In genomic region chr10:101829561-101830315, GRCh38 we compare ENCODE assay signal across 8 cellular contexts. TPM values are rescaled to one million over a fixed set of nuclear protein-coding genes. Genes with fewer than 3 reads are reported as not detected.
DNase-seq lines count a peak whose midpoint lies in the region; ATAC-seq and TF ChIP-seq lines count a peak whose summit lies in the region.

No MANE protein-coding gene starts in this region.

- peak overlapping the region; percentile 70 to 82 for H3K27ac ChIP-seq in breast epithelium

- peaks cover 47% of the 10 kb centered on the region for H3K4me1 Mint-ChIP-seq in T-helper 17 cell

- peak overlapping the region; percentile 41 to 78 (median 62) for H3K4me3 ChIP-seq in breast epithelium

- peak overlapping the region; percentile 97 for H3K27ac Mint-ChIP-seq in T-helper 17 cell

- peak; percentile 53 to 72 (median 67) for DNase-seq in T-helper 17 cell
- DNase-seq in breast epithelium (ENCODE audit: low spot score in 2 of 2): peak; percentile 51 to 64
- DNase-seq in left colon: peak; percentile 60 to 82
- DNase-seq in stimulated activated CD8-positive, alpha-beta memory T cell treated with anti-CD3 and anti-CD28 coated beads, Interleukin-4, amount 100 ng/mL, for 4 hours (ENCODE audit: low read depth in 2 of 2, low spot score in 1 of 2): peak; percentile 33 to 45
- no peak for DNase-seq in SW480 (ENCODE audit: low spot score)
- no peak for DNase-seq in SW 1271 (lab: John Stamatoyannopoulos, UW)

- no peaks in the 10 kb centered on the region for H3K27me3 ChIP-seq in breast epithelium

- intact Hi-C loops in breast epithelium (cut with DNase I; ENCODE audit: low total_unique reads) (no loop called here), left colon (cut with DNase I, micrococcal nuclease) (no loop called here)

- H3K36me3 Mint-ChIP-seq in T-helper 17 cell (ENCODE audit: low read depth): no peaks in the 10 kb centered on the region

- no peaks in the 10 kb centered on the region for H3K27me3 Mint-ChIP-seq in T-helper 17 cell

- no peaks in the 10 kb centered on the region for H3K4me1 ChIP-seq in breast epithelium

- H3K36me3 ChIP-seq in breast epithelium: no peaks in the 10 kb centered on the region

- no peak for TF ChIP-seq POLR2A in breast epithelium (IDR thresholded peaks at IDR 0.05)

- TF ChIP-seq CTCF in breast epithelium (IDR thresholded peaks at IDR 0.05): no peak

- H3K9me3 ChIP-seq in T-helper 17 cell (ENCODE audit: control insufficient read depth, low read length, poor library complexity, severe bottlenecking) (no peaks in the 10 kb centered on the region), breast epithelium (no peaks in the 10 kb centered on the region)

- ATAC-seq in GM18858 (IDR thresholded peaks at IDR 0.05; ENCODE audit: unreplicated experiment) (peak; percentile 4), HG03159 (IDR thresholded peaks at IDR 0.05; ENCODE audit: unreplicated experiment) (peak; percentile 33), T-helper 17 cell (peak; percentile 18), left colon (peak; percentile 13)

- peak overlapping the region; percentile 89 for H3K4me3 Mint-ChIP-seq in T-helper 17 cell

RNA-seq across cellular contexts. Expression of gene OGA, which starts 11.5 kb away (rescaled TPM):
- total RNA-seq in T-helper 17 cell (100 to 1,000 TPM; 411 to 421 TPM), breast epithelium (100 to 1,000 TPM; 169 to 200 (median 181) TPM), left colon (10 to 100 TPM; 81.9 to 83.3 TPM)

RNA-seq across cellular contexts. Expression of gene KCNIP2, which starts 13.9 kb away (rescaled TPM):
- 1 to 10 TPM; 2.9 to 4.1 TPM for total RNA-seq in T-helper 17 cell
- 10 to 100 TPM; 11.9 to 90.4 (median 20.6) TPM for total RNA-seq in breast epithelium
- 1 to 10 TPM; 2.3 to 3.7 TPM for total RNA-seq in left colon

RNA-seq across cellular contexts. Expression of gene NPM3, which starts 46.5 kb away (rescaled TPM):
- total RNA-seq in T-helper 17 cell (10 to 100 TPM; 13.1 to 13.8 TPM), breast epithelium (10 to 100 TPM; 37.3 to 61.0 (median 43.9) TPM), left colon (10 to 100 TPM; 17.9 to 22.1 TPM)

RNA-seq across cellular contexts. Expression of gene FGF8, which starts 53.8 kb away (rescaled TPM):
- total RNA-seq in T-helper 17 cell (not detected), breast epithelium (not detected), left colon (not detected)

Comparison
In these comparisons a context has a peak if more than half of its experiments do, and no peak if none do; other contexts are left out.
1. DNase-seq: peak in T-helper 17 cell (3 of 3), breast epithelium (2 of 2), left colon (2 of 2) and stimulated activated CD8-positive, alpha-beta memory T cell treated with anti-CD3 and anti-CD28 coated beads, Interleukin-4, amount 100 ng/mL, for 4 hours (2 of 2); none in SW480 (single experiment) and SW 1271 (0 of 2).
2. Peak in every context shown above with its lines, with median percentiles within 50 percentile points of each other: ATAC-seq.